Comparison of ENCODE assay signal across 22 cellular contexts in genomic region chr11:84420261-84420660, GRCh38.
A peak's percentile ranks its signal among the peaks of the same experiment; 100 is the strongest.
DNase-seq lines count a peak whose midpoint lies in the region; FAIRE-seq and TF ChIP-seq lines count a peak whose summit lies in the region.
"Had no signal": no experiment of that assay in that cellular context is flagged by ENCODE, and none has a peak within 500 bp of the region (broad histone marks: within the 10 kb centered on the region; RNA-seq: fewer than 3 reads in every experiment).

No MANE protein-coding gene starts in this region.

- peak overlapping the region; percentile 83 for H3K27ac ChIP-seq in neural progenitor cell

- H3K4me3 ChIP-seq in choroid plexus epithelial cell (ENCODE audit: low read depth, low read length) (no peak overlapping the region), neural progenitor cell (peak overlapping the region; percentile 18)

- no peaks in the 10 kb centered on the region for H3K27me3 ChIP-seq in neural progenitor cell

- H3K27me3 Mint-ChIP-seq in neural progenitor cell (ENCODE audit: insufficient read depth, low read depth) = peaks cover 3% of the 10 kb centered on the region
- H3K27me3 Mint-ChIP-seq: activated CD4-positive, alpha-beta T cell treated with anti-CD3 and anti-CD28 coated beads for 36 hours had no signal

- peak overlapping the region; percentile 71 for H3K4me2 ChIP-seq in neural progenitor cell

- H3K9me3 ChIP-seq in neural progenitor cell (ENCODE audit: low read depth) = no peaks in the 10 kb centered on the region

- no peak for TF ChIP-seq POLR2A in GM12891 (IDR thresholded peaks at IDR 0.05; ENCODE audit: low read depth, low read length)

- no peaks in the 10 kb centered on the region for H3K36me3 Mint-ChIP-seq in neural progenitor cell
- H3K36me3 Mint-ChIP-seq: CD8-positive, alpha-beta T cell had no signal

- no peak overlapping the region for H3K9ac ChIP-seq in neural progenitor cell

- peak; percentile 15 for DNase-seq in H4 (ENCODE audit: low spot score)
- peak; percentile 33 for DNase-seq in NCI-H69 (lab: John Stamatoyannopoulos, UW)
- peak; percentile 4 for DNase-seq in choroid plexus epithelial cell (ENCODE audit: low read depth)
- peak; percentile 16 for DNase-seq in neural progenitor cell (ENCODE audit: low spot score)
- no peak for DNase-seq in GM12891 (ENCODE audit: insufficient read length, low spot score)
- no peak for DNase-seq in NCI-H510A treated with DMSO at 0.1 percent for 48 hours (lab: John Stamatoyannopoulos, UW)
- DNase-seq in islet precursor cell = no peak
- DNase-seq: activated CD4-positive, alpha-beta T cell treated with anti-CD3 and anti-CD28 coated beads for 36 hours; activated naive CD4-positive, alpha-beta T cell treated with anti-CD3 and anti-CD28 coated beads for 36 hours; activated T-cell treated with anti-CD3 and anti-CD28 coated beads, Interleukin-2, amount 50 U/mL, for 4 hours; CD8-positive, alpha-beta T cell; central memory CD4-positive, alpha-beta T cell; HFFc6; mammary epithelial cell; NCI-H510A; occipital lobe; OCI-M1; Right ventricle myocardium superior; stimulated activated CD4-positive, alpha-beta T cell treated with anti-CD3 and anti-CD28 coated beads, Interleukin-4, amount 100 ng/mL, for 1 hour; stimulated activated naive CD8-positive, alpha-beta T cell treated with anti-CD3 and anti-CD28 coated beads, Interleukin-15, Interleukin-2, amounts not matched to agents 100 U/mL and 50 U/mL, for 24 hours had no signal

- FAIRE-seq in GM12891 (lab: Jason Lieb, UNC) = no peak
- FAIRE-seq: G401.6 had no signal

- no peak overlapping the region for H3K4me3 Mint-ChIP-seq in neural progenitor cell
- H3K4me3 Mint-ChIP-seq: activated CD4-positive, alpha-beta T cell treated with anti-CD3 and anti-CD28 coated beads for 36 hours; activated naive CD4-positive, alpha-beta T cell treated with anti-CD3 and anti-CD28 coated beads for 36 hours; activated T-cell treated with anti-CD3 and anti-CD28 coated beads, Interleukin-2, amount 50 U/mL, for 4 hours; CD8-positive, alpha-beta T cell; HFFc6; T-helper 1 cell treated with Interleukin-12 subunit alpha and Interleukin-12 subunit beta and Interleukin-4 antibody, amounts not matched to agents 30 μg/mL and 1 μg/mL, for 36 hours had no signal

- no peaks in the 10 kb centered on the region for H4K20me1 ChIP-seq in neural progenitor cell (ENCODE audit: low read depth)

- H3K4me1 Mint-ChIP-seq in neural progenitor cell = peaks cover 12% of the 10 kb centered on the region
- H3K4me1 Mint-ChIP-seq: activated CD4-positive, alpha-beta T cell treated with anti-CD3 and anti-CD28 coated beads for 36 hours had no signal

- no peak overlapping the region for H2AFZ ChIP-seq in neural progenitor cell (replicated peaks)

- no peak overlapping the region for H3K27ac Mint-ChIP-seq in neural progenitor cell
- H3K27ac Mint-ChIP-seq: activated CD4-positive, alpha-beta T cell treated with anti-CD3 and anti-CD28 coated beads for 36 hours; activated naive CD4-positive, alpha-beta T cell treated with anti-CD3 and anti-CD28 coated beads for 36 hours; CD8-positive, alpha-beta T cell; HFFc6; T-helper 1 cell treated with Interleukin-12 subunit alpha and Interleukin-12 subunit beta and Interleukin-4 antibody, amounts not matched to agents 30 μg/mL and 1 μg/mL, for 36 hours had no signal

- H3F3A ChIP-seq in neural progenitor cell (ENCODE audit: low read depth) = peaks cover 14% of the 10 kb centered on the region

- TF ChIP-seq CTCF in choroid plexus epithelial cell (conservative IDR thresholded peaks at IDR 0.05; ENCODE audit: low read depth, low read length) (no peak), neural progenitor cell (IDR thresholded peaks at IDR 0.05) (no peak)

- peaks cover 5% of the 10 kb centered on the region for H3K9me3 Mint-ChIP-seq in neural progenitor cell

- H3K36me3 ChIP-seq in neural progenitor cell = no peaks in the 10 kb centered on the region

- H3K79me2 ChIP-seq in neural progenitor cell (ENCODE audit: low read depth) = no peaks in the 10 kb centered on the region

- H3K4me1 ChIP-seq in neural progenitor cell = peaks cover 25% of the 10 kb centered on the region

TF ChIP-seq in GM12891, 5 proteins besides CTCF, POLR2A, EP300 and RAD21:
- TF ChIP-seq POU2F2 (IDR thresholded peaks at IDR 0.05; ENCODE audit: low read depth, low read length) (no peak), POLR2AphosphoS5 (IDR thresholded peaks at IDR 0.05; ENCODE audit: low read depth, low read length) (no peak), TAF1 (IDR thresholded peaks at IDR 0.05; ENCODE audit: low read depth, low read length) (no peak), PAX5 (IDR thresholded peaks at IDR 0.05; ENCODE audit: insufficient read depth, low read length, severe bottlenecking) (no peak), SPI1 (IDR thresholded peaks at IDR 0.05; ENCODE audit: low read depth, low read length) (no peak)

Comparison
In these comparisons a context has a peak if more than half of its experiments do, and no peak if none do; other contexts are left out.
1. DNase-seq: peak in H4 (single experiment), NCI-H69 (single experiment), choroid plexus epithelial cell (single experiment) and neural progenitor cell (single experiment); none in GM12891 (single experiment), NCI-H510A treated with DMSO at 0.1 percent for 48 hours (single experiment) and islet precursor cell (single experiment).